In genomic region chr9:3696368-3696767, GRCh38 we compare ENCODE assay signal across 18 cellular contexts.
"Had no signal": no experiment of that assay in that cellular context is flagged by ENCODE, and none has a peak within 500 bp of the region (broad histone marks: within the 10 kb centered on the region; RNA-seq: fewer than 3 reads in every experiment).

No MANE protein-coding gene starts in this region.

- H3K4me1 ChIP-seq: lower lobe of right lung, spleen, stomach, testis had no signal

- ATAC-seq: esophagus mucosa, left cardiac atrium, lower lobe of right lung, sciatic nerve had no signal

- H3K27ac ChIP-seq: dorsolateral prefrontal cortex, hepatocyte, lower lobe of right lung, neural progenitor cell, ovary, spleen, stomach, testis, upper lobe of left lung, WERI-Rb-1 had no signal

- H3K4me3 Mint-ChIP-seq: activated CD4-positive, alpha-beta memory T cell treated with anti-CD3 and anti-CD28 coated beads, Interleukin-2, amount 10 ng/mL, durations not matched to agents 7 days and 5 days; activated naive CD4-positive, alpha-beta T cell treated with anti-CD3 and anti-CD28 coated beads, Interleukin-2, amount 10 ng/mL, durations not matched to agents 7 days and 5 days; activated T-cell treated with anti-CD3 and anti-CD28 coated beads, Interleukin-2, amount 50 U/mL, for 24 hours; mesothelial cell of epicardium; neural progenitor cell had no signal

- H3K36me3 Mint-ChIP-seq: activated naive CD4-positive, alpha-beta T cell treated with anti-CD3 and anti-CD28 coated beads, Interleukin-2, amount 10 ng/mL, durations not matched to agents 7 days and 5 days; mesothelial cell of epicardium; neural progenitor cell had no signal

- H3K9me3 Mint-ChIP-seq: activated CD4-positive, alpha-beta memory T cell treated with anti-CD3 and anti-CD28 coated beads, Interleukin-2, amount 10 ng/mL, durations not matched to agents 7 days and 5 days; activated naive CD4-positive, alpha-beta T cell treated with anti-CD3 and anti-CD28 coated beads, Interleukin-2, amount 10 ng/mL, durations not matched to agents 7 days and 5 days; activated T-cell treated with anti-CD3 and anti-CD28 coated beads, Interleukin-2, amount 50 U/mL, for 24 hours; mesothelial cell of epicardium; neural progenitor cell had no signal

- H3K9ac ChIP-seq: neural progenitor cell had no signal

- H3K27me3 ChIP-seq: dorsolateral prefrontal cortex, hepatocyte, neural progenitor cell, ovary, spleen, stomach, testis, upper lobe of left lung had no signal

- H3K9me3 ChIP-seq: lower lobe of right lung, ovary, spleen, stomach, testis, upper lobe of left lung had no signal

- H3K27ac Mint-ChIP-seq: activated CD4-positive, alpha-beta memory T cell treated with anti-CD3 and anti-CD28 coated beads, Interleukin-2, amount 10 ng/mL, durations not matched to agents 7 days and 5 days; activated naive CD4-positive, alpha-beta T cell treated with anti-CD3 and anti-CD28 coated beads, Interleukin-2, amount 10 ng/mL, durations not matched to agents 7 days and 5 days; activated T-cell treated with anti-CD3 and anti-CD28 coated beads, Interleukin-2, amount 50 U/mL, for 24 hours; mesothelial cell of epicardium; neural progenitor cell had no signal

- H3K36me3 ChIP-seq: lower lobe of right lung, neural progenitor cell, ovary, spleen, stomach, upper lobe of left lung, WERI-Rb-1 had no signal

- H3K27me3 Mint-ChIP-seq: activated naive CD4-positive, alpha-beta T cell treated with anti-CD3 and anti-CD28 coated beads, Interleukin-2, amount 10 ng/mL, durations not matched to agents 7 days and 5 days had no signal

- DNase-seq: activated CD4-positive, alpha-beta memory T cell treated with anti-CD3 and anti-CD28 coated beads, Interleukin-2, amount 10 ng/mL, durations not matched to agents 7 days and 5 days; activated CD4-positive, alpha-beta T cell treated with anti-CD3 and anti-CD28 coated beads for 4 hours; activated naive CD4-positive, alpha-beta T cell treated with anti-CD3 and anti-CD28 coated beads, Interleukin-2, amount 10 ng/mL, durations not matched to agents 7 days and 5 days; activated T-cell treated with anti-CD3 and anti-CD28 coated beads, Interleukin-2, amount 50 U/mL, for 24 hours; dorsolateral prefrontal cortex; left cardiac atrium; lower lobe of right lung; ovary; spleen; stomach; testis; upper lobe of left lung; WERI-Rb-1 had no signal

- H3K4me3 ChIP-seq: dorsolateral prefrontal cortex, hepatocyte, lower lobe of right lung, neural progenitor cell, ovary, spleen, stomach, testis, upper lobe of left lung had no signal

- H3K4me1 Mint-ChIP-seq: activated CD4-positive, alpha-beta memory T cell treated with anti-CD3 and anti-CD28 coated beads, Interleukin-2, amount 10 ng/mL, durations not matched to agents 7 days and 5 days; activated naive CD4-positive, alpha-beta T cell treated with anti-CD3 and anti-CD28 coated beads, Interleukin-2, amount 10 ng/mL, durations not matched to agents 7 days and 5 days; neural progenitor cell had no signal
